8 cellular contexts compared by ENCODE assay signal in genomic region chr14:91142214-91142668, GRCh38. TPM values are rescaled to one million over a fixed set of nuclear protein-coding genes. Genes with fewer than 3 reads are reported as not detected.
DNase-seq lines count a peak whose midpoint lies in the region; ATAC-seq and TF ChIP-seq lines count a peak whose summit lies in the region.

No MANE protein-coding gene starts in this region.

- peak overlapping the region; percentile 64 for H3K27ac Mint-ChIP-seq in activated naive CD8-positive, alpha-beta T cell treated with anti-CD3 and anti-CD28 coated beads, Interleukin-2, amount 50 U/mL, for 24 hours
- H3K27ac Mint-ChIP-seq in GM23338 = no peak overlapping the region

- no peaks in the 10 kb centered on the region for H3K27me3 Mint-ChIP-seq in activated naive CD8-positive, alpha-beta T cell treated with anti-CD3 and anti-CD28 coated beads, Interleukin-2, amount 50 U/mL, for 24 hours
- H3K27me3 Mint-ChIP-seq in GM23338 (ENCODE audit: insufficient read depth, low read depth, poor library complexity) = peaks cover 11% of the 10 kb centered on the region

- no peak for TF ChIP-seq POLR2A in suprapubic skin (IDR thresholded peaks at IDR 0.05)

- H3K4me1 ChIP-seq in suprapubic skin (no peaks in the 10 kb centered on the region), GM23338 (ENCODE audit: insufficient read depth) (no peaks in the 10 kb centered on the region; the same call in 1 of the 2 replicates)

- no peak for TF ChIP-seq EP300 in suprapubic skin (IDR thresholded peaks at IDR 0.05)

- peaks cover 39% of the 10 kb centered on the region for H3K36me3 Mint-ChIP-seq in activated naive CD8-positive, alpha-beta T cell treated with anti-CD3 and anti-CD28 coated beads, Interleukin-2, amount 50 U/mL, for 24 hours (ENCODE audit: low read depth)
- peaks cover 3% of the 10 kb centered on the region; the same call in 2 of the 3 replicates for H3K36me3 Mint-ChIP-seq in GM23338 (ENCODE audit: low read depth)

- H3K4me2 ChIP-seq in GM23338 = no peak overlapping the region

- H4K20me1 ChIP-seq in GM23338 (replicated peaks; ENCODE audit: insufficient read depth) = no peaks in the 10 kb centered on the region

- H3K9me2 ChIP-seq in GM23338 (ENCODE audit: insufficient read depth) = no peaks in the 10 kb centered on the region

- H3K27ac ChIP-seq in suprapubic skin = no peak overlapping the region
- no peak overlapping the region for H3K27ac ChIP-seq in GM23338 (ENCODE audit: low read depth)

- no peak overlapping the region for H3K4me3 Mint-ChIP-seq in activated naive CD8-positive, alpha-beta T cell treated with anti-CD3 and anti-CD28 coated beads, Interleukin-2, amount 50 U/mL, for 24 hours
- no peak overlapping the region for H3K4me3 Mint-ChIP-seq in GM23338

- peak; percentile 6 for DNase-seq in activated naive CD8-positive, alpha-beta T cell treated with anti-CD3 and anti-CD28 coated beads, Interleukin-2, amount 50 U/mL, for 24 hours
- DNase-seq in suprapubic skin (ENCODE audit: low spot score in 2 of 2) (no peak), GM23338 (ENCODE audit: low spot score) (no peak), foreskin fibroblast (no peak), NCI-H146 treated with DMSO at 0.1 percent for 48 hours (lab: John Stamatoyannopoulos, UW; ENCODE audit: unreplicated experiment) (no peak)

- no peak overlapping the region for H2AFZ ChIP-seq in GM23338

- H3K79me2 ChIP-seq in GM23338 (replicated peaks; ENCODE audit: insufficient read depth) = no peaks in the 10 kb centered on the region

- ATAC-seq in GM18498 (IDR thresholded peaks at IDR 0.05; ENCODE audit: unreplicated experiment) (peak; percentile 85), GM21515 (IDR thresholded peaks at IDR 0.05; ENCODE audit: unreplicated experiment) (peak; percentile 89), HG03558 (IDR thresholded peaks at IDR 0.05; ENCODE audit: extremely low read depth, unreplicated experiment) (peak; percentile 79), GM23338 (no peak)
- ATAC-seq in activated naive CD8-positive, alpha-beta T cell treated with anti-CD3 and anti-CD28 coated beads, Interleukin-2, amount 50 U/mL, for 24 hours = peak; percentile 40

- WGBS in suprapubic skin = 81% methylated on average over 1 of the region's 1 CpG

- no peaks in the 10 kb centered on the region for H3K9me3 Mint-ChIP-seq in activated naive CD8-positive, alpha-beta T cell treated with anti-CD3 and anti-CD28 coated beads, Interleukin-2, amount 50 U/mL, for 24 hours
- H3K9me3 Mint-ChIP-seq in GM23338 = no peaks in the 10 kb centered on the region

- no peaks in the 10 kb centered on the region for H3F3A ChIP-seq in GM23338 (replicated peaks; ENCODE audit: low read depth)

- H3K27me3 ChIP-seq in suprapubic skin (no peaks in the 10 kb centered on the region), GM23338 (ENCODE audit: insufficient read depth) (no peaks in the 10 kb centered on the region)

- H3K4me1 Mint-ChIP-seq in activated naive CD8-positive, alpha-beta T cell treated with anti-CD3 and anti-CD28 coated beads, Interleukin-2, amount 50 U/mL, for 24 hours = peaks cover 52% of the 10 kb centered on the region
- peaks cover 19% of the 10 kb centered on the region for H3K4me1 Mint-ChIP-seq in GM23338

- H3K36me3 ChIP-seq in suprapubic skin (peaks cover 22% of the 10 kb centered on the region), GM23338 (ENCODE audit: insufficient read depth) (no peaks in the 10 kb centered on the region)

- no peak overlapping the region for H3K4me3 ChIP-seq in suprapubic skin
- no peak overlapping the region for H3K4me3 ChIP-seq in GM23338
- H3K4me3 ChIP-seq in foreskin fibroblast (ENCODE audit: low read depth in 1 of 2, low read length in 2 of 2) = no peak overlapping the region

- H3K9me3 ChIP-seq in suprapubic skin = no peaks in the 10 kb centered on the region

- TF ChIP-seq CTCF in suprapubic skin (IDR thresholded peaks at IDR 0.05) (no peak), GM23338 (conservative IDR thresholded peaks at IDR 0.05; ENCODE audit: low read depth in 2 of 2) (no peak), foreskin fibroblast (IDR thresholded peaks at IDR 0.05; ENCODE audit: low read depth, low read length) (no peak)

TF ChIP-seq in GM23338, 12 proteins besides CTCF, POLR2A, EP300 and RAD21:
- TF ChIP-seq REST (IDR thresholded peaks at IDR 0.05; ENCODE audit: unreplicated experiment) (no peak), ZNF114 (CRISPR knock-in tag; IDR thresholded peaks at IDR 0.05) (no peak), EZH2 (IDR thresholded peaks at IDR 0.05; ENCODE audit: low read depth, unreplicated experiment) (no peak), ZNF331 (CRISPR knock-in tag; IDR thresholded peaks at IDR 0.05; ENCODE audit: low read depth) (no peak), CREB1 (CRISPR knock-in tag; IDR thresholded peaks at IDR 0.05; ENCODE audit: low read depth) (no peak)

RNA-seq across cellular contexts. Expression of gene DGLUCY, which starts 28.4 kb away (rescaled TPM):
- total RNA-seq in suprapubic skin = 10 to 100 TPM; 54.0 to 94.9 (median 69.3) TPM
- 26.2 and 31.6 TPM in 2 replicates for total RNA-seq in GM23338 (2014; rRNA removed; shearing (Covaris generic))
- 14.0 and 14.6 TPM in 2 replicates for polyA plus RNA-seq in GM23338 (2016; fragmentation: Nextera tagmentation; extraction: Ambion mirVana)
